17 cellular contexts compared by ENCODE assay signal in genomic region chr18:9133225-9133624, GRCh38. TPM values are rescaled to one million over a fixed set of nuclear protein-coding genes. Genes with fewer than 3 reads are reported as not detected.
DNase-seq lines count a peak whose midpoint lies in the region; ATAC-seq and TF ChIP-seq lines count a peak whose summit lies in the region.
"Had no signal": no experiment of that assay in that cellular context is flagged by ENCODE, and none has a peak within 500 bp of the region (broad histone marks: within the 10 kb centered on the region; RNA-seq: fewer than 3 reads in every experiment).

No MANE protein-coding gene starts in this region.

- DNase-seq in DMS53 (lab: John Stamatoyannopoulos, UW) (peak; percentile 67), memory B cell (ENCODE audit: low spot score in 2 of 2) (no peak), NCI-H69 (lab: John Stamatoyannopoulos, UW) (no peak)
- no peak for DNase-seq in activated T-helper 2 cell treated with anti-CD3 and anti-CD28 coated beads, Interferon-gamma antibody, Interleukin-2, Interleukin-4, amounts not matched to agents 10 μg/mL and 5 μg/mL and 100 μg/mL, durations not matched to agents 14 hours and 24 hours and 36 hours (ENCODE audit: low spot score)
- no peak for DNase-seq in stimulated activated naive CD4-positive, alpha-beta T cell (lab: John Stamatoyannopoulos, UW)
- DNase-seq: cerebellar nuclear complex, GDM1, mesendoderm, NCI-H1092 treated with DMSO at 0.1 percent for 48 hours, NCI-H510A treated with DMSO at 0.1 percent for 48 hours, SHP77 had no signal

- H3K36me3 Mint-ChIP-seq in activated T-helper 2 cell treated with anti-CD3 and anti-CD28 coated beads, Interferon-gamma antibody, Interleukin-2, Interleukin-4, amounts not matched to agents 10 μg/mL and 5 μg/mL and 100 μg/mL, durations not matched to agents 14 hours and 24 hours and 36 hours (ENCODE audit: low read depth): peaks cover 68% of the 10 kb centered on the region
- peaks cover 24% of the 10 kb centered on the region for H3K36me3 Mint-ChIP-seq in memory B cell

- ATAC-seq in memory B cell (ENCODE audit: low read depth) (no peak), HG03108 (IDR thresholded peaks at IDR 0.05; ENCODE audit: unreplicated experiment) (no peak), HG02588 (IDR thresholded peaks at IDR 0.05; ENCODE audit: unreplicated experiment) (no peak)
- ATAC-seq: esophagus mucosa had no signal

- H3K9me3 Mint-ChIP-seq in activated T-helper 2 cell treated with anti-CD3 and anti-CD28 coated beads, Interferon-gamma antibody, Interleukin-2, Interleukin-4, amounts not matched to agents 10 μg/mL and 5 μg/mL and 100 μg/mL, durations not matched to agents 14 hours and 24 hours and 36 hours: no peaks in the 10 kb centered on the region
- no peaks in the 10 kb centered on the region for H3K9me3 Mint-ChIP-seq in memory B cell

- H3K4me1 Mint-ChIP-seq in activated T-helper 2 cell treated with anti-CD3 and anti-CD28 coated beads, Interferon-gamma antibody, Interleukin-2, Interleukin-4, amounts not matched to agents 10 μg/mL and 5 μg/mL and 100 μg/mL, durations not matched to agents 14 hours and 24 hours and 36 hours (ENCODE audit: low read depth): peaks cover 36% of the 10 kb centered on the region
- H3K4me1 Mint-ChIP-seq in memory B cell: peaks cover 18% of the 10 kb centered on the region

- H3K27ac ChIP-seq in 22Rv1: peak overlapping the region; percentile 97
- H3K27ac ChIP-seq: BLaER1, right atrium auricular region had no signal

- H3K27me3 Mint-ChIP-seq in activated T-helper 2 cell treated with anti-CD3 and anti-CD28 coated beads, Interferon-gamma antibody, Interleukin-2, Interleukin-4, amounts not matched to agents 10 μg/mL and 5 μg/mL and 100 μg/mL, durations not matched to agents 14 hours and 24 hours and 36 hours (ENCODE audit: low read depth): no peaks in the 10 kb centered on the region
- H3K27me3 Mint-ChIP-seq in memory B cell: no peaks in the 10 kb centered on the region

- intact Hi-C loops in activated T-helper 2 cell treated with anti-CD3 and anti-CD28 coated beads, Interferon-gamma antibody, Interleukin-2, Interleukin-4, amounts not matched to agents 10 μg/mL and 5 μg/mL and 100 μg/mL, durations not matched to agents 14 hours and 24 hours and 36 hours (cut with micrococcal nuclease): no loop called here

- peak overlapping the region; percentile 60 for H3K27ac Mint-ChIP-seq in activated T-helper 2 cell treated with anti-CD3 and anti-CD28 coated beads, Interferon-gamma antibody, Interleukin-2, Interleukin-4, amounts not matched to agents 10 μg/mL and 5 μg/mL and 100 μg/mL, durations not matched to agents 14 hours and 24 hours and 36 hours
- peak overlapping the region; percentile 59 for H3K27ac Mint-ChIP-seq in memory B cell

- no peak for TF ChIP-seq CTCF in 22Rv1 (IDR thresholded peaks at IDR 0.05)

- no peak overlapping the region for H3K4me3 Mint-ChIP-seq in activated T-helper 2 cell treated with anti-CD3 and anti-CD28 coated beads, Interferon-gamma antibody, Interleukin-2, Interleukin-4, amounts not matched to agents 10 μg/mL and 5 μg/mL and 100 μg/mL, durations not matched to agents 14 hours and 24 hours and 36 hours (ENCODE audit: low read depth)
- no peak overlapping the region for H3K4me3 Mint-ChIP-seq in memory B cell

RNA-seq across cellular contexts. Expression of gene ANKRD12, which starts 3.4 kb away (rescaled TPM):
- 66.0 and 68.7 TPM in 2 replicates for total RNA-seq in activated T-helper 2 cell treated with anti-CD3 and anti-CD28 coated beads, Interferon-gamma antibody, Interleukin-2, Interleukin-4, amounts not matched to agents 10 μg/mL and 5 μg/mL and 100 μg/mL, durations not matched to agents 14 hours and 24 hours and 36 hours

RNA-seq across cellular contexts. Expression of gene NDUFV2, which starts 30.7 kb away (rescaled TPM):
- total RNA-seq in activated T-helper 2 cell treated with anti-CD3 and anti-CD28 coated beads, Interferon-gamma antibody, Interleukin-2, Interleukin-4, amounts not matched to agents 10 μg/mL and 5 μg/mL and 100 μg/mL, durations not matched to agents 14 hours and 24 hours and 36 hours: 329 and 341 TPM in 2 replicates
